1 cellular context compared by ENCODE assay signal in the genomic region with DNA sequence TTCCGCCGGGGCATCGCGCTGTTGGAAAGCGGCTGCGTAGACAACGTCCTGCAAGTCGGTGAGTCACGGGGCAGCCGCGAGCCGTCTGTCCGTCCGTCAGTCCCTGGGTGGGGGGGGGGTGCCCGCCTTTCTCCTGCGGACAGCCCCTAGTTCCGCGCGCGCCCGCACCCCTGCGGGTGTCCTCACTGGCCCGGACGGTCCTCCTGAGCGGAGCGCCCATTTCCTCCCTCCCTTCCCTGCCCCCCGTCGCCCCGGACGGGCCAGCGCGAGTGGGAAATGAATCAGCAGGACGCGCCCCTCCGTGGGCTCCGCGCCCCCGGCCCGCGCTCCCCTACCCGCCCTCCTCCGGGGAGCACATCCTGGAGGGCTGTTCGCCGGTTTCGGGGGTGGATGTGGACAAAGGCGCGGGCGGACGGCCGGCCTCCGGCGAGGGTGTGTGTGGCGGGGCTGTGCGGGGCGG.
A peak's percentile ranks its signal among the peaks of the same experiment; 100 is the strongest.
TF ChIP-seq lines count a peak whose summit lies in the region.

No MANE protein-coding gene starts in this region.

TF ChIP-seq in HEK293, 187 proteins besides CTCF, POLR2A, EP300 and RAD21 (continued from another document):
- TF ChIP-seq, protein P1, sequence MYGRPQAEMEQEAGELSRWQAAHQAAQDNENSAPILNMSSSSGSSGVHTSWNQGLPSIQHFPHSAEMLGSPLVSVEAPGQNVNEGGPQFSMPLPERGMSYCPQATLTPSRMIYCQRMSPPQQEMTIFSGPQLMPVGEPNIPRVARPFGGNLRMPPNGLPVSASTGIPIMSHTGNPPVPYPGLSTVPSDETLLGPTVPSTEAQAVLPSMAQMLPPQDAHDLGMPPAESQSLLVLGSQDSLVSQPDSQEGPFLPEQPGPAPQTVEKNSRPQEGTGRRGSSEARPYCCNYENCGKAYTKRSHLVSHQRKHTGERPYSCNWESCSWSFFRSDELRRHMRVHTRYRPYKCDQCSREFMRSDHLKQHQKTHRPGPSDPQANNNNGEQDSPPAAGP (tag by site-specific recombination; IDR thresholded peaks at IDR 0.05) = peak; percentile 53; the same call in 1 of the 2 replicates
- TF ChIP-seq, protein P2, sequence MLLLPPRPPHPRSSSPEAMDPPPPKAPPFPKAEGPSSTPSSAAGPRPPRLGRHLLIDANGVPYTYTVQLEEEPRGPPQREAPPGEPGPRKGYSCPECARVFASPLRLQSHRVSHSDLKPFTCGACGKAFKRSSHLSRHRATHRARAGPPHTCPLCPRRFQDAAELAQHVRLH (tag by site-specific recombination; IDR thresholded peaks at IDR 0.05) = no peak
- TF ChIP-seq ZNF777 (tag by site-specific recombination; IDR thresholded peaks at IDR 0.05; ENCODE audit: borderline replicate concordance) = no peak
- TF ChIP-seq, protein P3, sequence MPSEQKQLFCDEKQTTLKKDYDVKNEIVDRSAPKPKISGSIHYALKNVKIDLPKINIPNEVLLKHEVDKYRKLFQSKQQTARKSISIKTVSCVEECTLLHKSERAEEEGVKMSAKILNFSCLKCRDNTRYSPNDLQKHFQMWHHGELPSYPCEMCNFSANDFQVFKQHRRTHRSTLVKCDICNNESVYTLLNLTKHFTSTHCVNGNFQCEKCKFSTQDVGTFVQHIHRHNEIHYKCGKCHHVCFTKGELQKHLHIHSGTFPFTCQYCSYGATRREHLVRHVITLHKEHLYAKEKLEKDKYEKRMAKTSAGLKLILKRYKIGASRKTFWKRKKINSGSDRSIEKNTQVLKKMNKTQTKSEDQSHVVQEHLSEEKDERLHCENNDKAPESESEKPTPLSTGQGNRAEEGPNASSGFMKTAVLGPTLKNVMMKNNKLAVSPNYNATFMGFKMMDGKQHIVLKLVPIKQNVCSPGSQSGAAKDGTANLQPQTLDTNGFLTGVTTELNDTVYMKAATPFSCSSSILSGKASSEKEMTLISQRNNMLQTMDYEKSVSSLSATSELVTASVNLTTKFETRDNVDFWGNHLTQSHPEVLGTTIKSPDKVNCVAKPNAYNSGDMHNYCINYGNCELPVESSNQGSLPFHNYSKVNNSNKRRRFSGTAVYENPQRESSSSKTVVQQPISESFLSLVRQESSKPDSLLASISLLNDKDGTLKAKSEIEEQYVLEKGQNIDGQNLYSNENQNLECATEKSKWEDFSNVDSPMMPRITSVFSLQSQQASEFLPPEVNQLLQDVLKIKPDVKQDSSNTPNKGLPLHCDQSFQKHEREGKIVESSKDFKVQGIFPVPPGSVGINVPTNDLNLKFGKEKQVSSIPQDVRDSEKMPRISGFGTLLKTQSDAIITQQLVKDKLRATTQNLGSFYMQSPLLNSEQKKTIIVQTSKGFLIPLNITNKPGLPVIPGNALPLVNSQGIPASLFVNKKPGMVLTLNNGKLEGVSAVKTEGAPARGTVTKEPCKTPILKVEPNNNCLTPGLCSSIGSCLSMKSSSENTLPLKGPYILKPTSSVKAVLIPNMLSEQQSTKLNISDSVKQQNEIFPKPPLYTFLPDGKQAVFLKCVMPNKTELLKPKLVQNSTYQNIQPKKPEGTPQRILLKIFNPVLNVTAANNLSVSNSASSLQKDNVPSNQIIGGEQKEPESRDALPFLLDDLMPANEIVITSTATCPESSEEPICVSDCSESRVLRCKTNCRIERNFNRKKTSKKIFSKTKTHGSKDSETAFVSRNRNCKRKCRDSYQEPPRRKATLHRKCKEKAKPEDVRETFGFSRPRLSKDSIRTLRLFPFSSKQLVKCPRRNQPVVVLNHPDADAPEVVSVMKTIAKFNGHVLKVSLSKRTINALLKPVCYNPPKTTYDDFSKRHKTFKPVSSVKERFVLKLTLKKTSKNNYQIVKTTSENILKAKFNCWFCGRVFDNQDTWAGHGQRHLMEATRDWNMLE (tag by site-specific recombination; conservative IDR thresholded peaks at IDR 0.05; ENCODE audit: low read depth) = no peak
- TF ChIP-seq ZNF544 (tag by site-specific recombination; IDR thresholded peaks at IDR 0.05) = no peak
- TF ChIP-seq ZNF660 (tag by site-specific recombination; IDR thresholded peaks at IDR 0.05) = no peak
- TF ChIP-seq, protein P4, sequence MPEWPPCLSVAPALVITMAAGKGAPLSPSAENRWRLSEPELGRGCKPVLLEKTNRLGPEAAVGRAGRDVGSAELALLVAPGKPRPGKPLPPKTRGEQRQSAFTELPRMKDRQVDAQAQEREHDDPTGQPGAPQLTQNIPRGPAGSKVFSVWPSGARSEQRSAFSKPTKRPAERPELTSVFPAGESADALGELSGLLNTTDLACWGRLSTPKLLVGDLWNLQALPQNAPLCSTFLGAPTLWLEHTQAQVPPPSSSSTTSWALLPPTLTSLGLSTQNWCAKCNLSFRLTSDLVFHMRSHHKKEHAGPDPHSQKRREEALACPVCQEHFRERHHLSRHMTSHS (tag by site-specific recombination; IDR thresholded peaks at IDR 0.05) = no peak
- 0 out of 2 replicates have a peak, but pooled peaks have one; percentile 32 for TF ChIP-seq ZNF423 (tag by site-specific recombination; IDR thresholded peaks at IDR 0.05)
- TF ChIP-seq SP2 (tag by site-specific recombination; IDR thresholded peaks at IDR 0.05) = peak; percentile 42; the same call in 1 of the 2 replicates
- TF ChIP-seq ZNF394 (tag by site-specific recombination; IDR thresholded peaks at IDR 0.05; ENCODE audit: borderline replicate concordance) = no peak
- TF ChIP-seq ZNF629 (tag by site-specific recombination; IDR thresholded peaks at IDR 0.05) = no peak
- TF ChIP-seq ZNF664 (tag by site-specific recombination; IDR thresholded peaks at IDR 0.05) = no peak
- TF ChIP-seq GLIS1 (tag by site-specific recombination; IDR thresholded peaks at IDR 0.05) = peak; percentile 28; the same call in 1 of the 2 replicates
- peak; percentile 89 for TF ChIP-seq ZFHX2 (tag by site-specific recombination; conservative IDR thresholded peaks at IDR 0.05)
- TF ChIP-seq, protein P5, sequence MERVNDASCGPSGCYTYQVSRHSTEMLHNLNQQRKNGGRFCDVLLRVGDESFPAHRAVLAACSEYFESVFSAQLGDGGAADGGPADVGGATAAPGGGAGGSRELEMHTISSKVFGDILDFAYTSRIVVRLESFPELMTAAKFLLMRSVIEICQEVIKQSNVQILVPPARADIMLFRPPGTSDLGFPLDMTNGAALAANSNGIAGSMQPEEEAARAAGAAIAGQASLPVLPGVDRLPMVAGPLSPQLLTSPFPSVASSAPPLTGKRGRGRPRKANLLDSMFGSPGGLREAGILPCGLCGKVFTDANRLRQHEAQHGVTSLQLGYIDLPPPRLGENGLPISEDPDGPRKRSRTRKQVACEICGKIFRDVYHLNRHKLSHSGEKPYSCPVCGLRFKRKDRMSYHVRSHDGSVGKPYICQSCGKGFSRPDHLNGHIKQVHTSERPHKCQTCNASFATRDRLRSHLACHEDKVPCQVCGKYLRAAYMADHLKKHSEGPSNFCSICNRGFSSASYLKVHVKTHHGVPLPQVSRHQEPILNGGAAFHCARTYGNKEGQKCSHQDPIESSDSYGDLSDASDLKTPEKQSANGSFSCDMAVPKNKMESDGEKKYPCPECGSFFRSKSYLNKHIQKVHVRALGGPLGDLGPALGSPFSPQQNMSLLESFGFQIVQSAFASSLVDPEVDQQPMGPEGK (tag by site-specific recombination; IDR thresholded peaks at IDR 0.05) = peak; percentile 85
- no peak for TF ChIP-seq ZNF514 (tag by site-specific recombination; IDR thresholded peaks at IDR 0.05)
- TF ChIP-seq ZIC2 (tag by site-specific recombination; IDR thresholded peaks at IDR 0.05) = peak; percentile 73
- no peak for TF ChIP-seq ZNF585B (tag by site-specific recombination; IDR thresholded peaks at IDR 0.05)
- no peak for TF ChIP-seq GLI2 (tag by site-specific recombination; IDR thresholded peaks at IDR 0.05; ENCODE audit: borderline replicate concordance, low read depth)
- 0 out of 2 replicates have a peak, but pooled peaks have one; percentile 16 for TF ChIP-seq WT1 (tag by site-specific recombination; IDR thresholded peaks at IDR 0.05)
